8 cellular contexts compared by ENCODE assay signal in genomic region chr1:181514298-181515290, GRCh38. TPM values are rescaled to one million over a fixed set of nuclear protein-coding genes. Genes with fewer than 3 reads are reported as not detected.
DNase-seq lines count a peak whose midpoint lies in the region; ATAC-seq and TF ChIP-seq lines count a peak whose summit lies in the region.

No MANE protein-coding gene starts in this region.

- H3K4me1 Mint-ChIP-seq in activated naive CD8-positive, alpha-beta T cell (ENCODE audit: low read depth): no peaks in the 10 kb centered on the region
- no peaks in the 10 kb centered on the region for H3K4me1 Mint-ChIP-seq in activated naive CD8-positive, alpha-beta T cell treated with anti-CD3 and anti-CD28 coated beads for 36 hours
- H3K4me1 Mint-ChIP-seq in stimulated activated naive CD8-positive, alpha-beta T cell treated with anti-CD3 and anti-CD28 coated beads, Interleukin-15, amount 100 ng/mL, for 72 hours: no peaks in the 10 kb centered on the region

- no peaks in the 10 kb centered on the region for H3K9me3 Mint-ChIP-seq in activated naive CD8-positive, alpha-beta T cell (ENCODE audit: low read depth)
- no peaks in the 10 kb centered on the region for H3K9me3 Mint-ChIP-seq in activated naive CD8-positive, alpha-beta T cell treated with anti-CD3 and anti-CD28 coated beads for 36 hours
- no peaks in the 10 kb centered on the region for H3K9me3 Mint-ChIP-seq in stimulated activated naive CD8-positive, alpha-beta T cell treated with anti-CD3 and anti-CD28 coated beads, Interleukin-15, amount 100 ng/mL, for 72 hours

- TF ChIP-seq POLR2A in lower leg skin (IDR thresholded peaks at IDR 0.05): no peak

- H3K27ac ChIP-seq in WERI-Rb-1: no peak overlapping the region

- TF ChIP-seq CTCF in WERI-Rb-1 (IDR thresholded peaks at IDR 0.05; ENCODE audit: low read depth, low read length): no peak
- no peak for TF ChIP-seq CTCF in lower leg skin (IDR thresholded peaks at IDR 0.05)

- no peaks in the 10 kb centered on the region for H3K9me3 ChIP-seq in WERI-Rb-1 (ENCODE audit: severe bottlenecking)

- intact Hi-C loops in lower leg skin (cut with DNase I; ENCODE audit: low total_unique reads): no loop called here

- H3K27me3 Mint-ChIP-seq in activated naive CD8-positive, alpha-beta T cell: peaks cover 10% of the 10 kb centered on the region
- H3K27me3 Mint-ChIP-seq in activated naive CD8-positive, alpha-beta T cell treated with anti-CD3 and anti-CD28 coated beads for 36 hours: peaks cover 14% of the 10 kb centered on the region
- peaks cover 34% of the 10 kb centered on the region for H3K27me3 Mint-ChIP-seq in stimulated activated naive CD8-positive, alpha-beta T cell treated with anti-CD3 and anti-CD28 coated beads, Interleukin-15, amount 100 ng/mL, for 72 hours

- peak overlapping the region; percentile 36 for H3K27ac Mint-ChIP-seq in activated naive CD8-positive, alpha-beta T cell
- no peak overlapping the region for H3K27ac Mint-ChIP-seq in activated naive CD8-positive, alpha-beta T cell treated with anti-CD3 and anti-CD28 coated beads for 36 hours
- no peak overlapping the region for H3K27ac Mint-ChIP-seq in stimulated activated naive CD8-positive, alpha-beta T cell treated with anti-CD3 and anti-CD28 coated beads, Interleukin-15, amount 100 ng/mL, for 72 hours

- H3K4me3 Mint-ChIP-seq in activated naive CD8-positive, alpha-beta T cell: no peak overlapping the region
- H3K4me3 Mint-ChIP-seq in activated naive CD8-positive, alpha-beta T cell treated with anti-CD3 and anti-CD28 coated beads for 36 hours: no peak overlapping the region
- no peak overlapping the region for H3K4me3 Mint-ChIP-seq in stimulated activated naive CD8-positive, alpha-beta T cell treated with anti-CD3 and anti-CD28 coated beads, Interleukin-15, amount 100 ng/mL, for 72 hours

- WGBS in lower leg skin, 2 donors: 70 to 78% methylated on average over 4 of the region's 4 CpGs

- H3K36me3 Mint-ChIP-seq in activated naive CD8-positive, alpha-beta T cell: no peaks in the 10 kb centered on the region
- no peaks in the 10 kb centered on the region for H3K36me3 Mint-ChIP-seq in activated naive CD8-positive, alpha-beta T cell treated with anti-CD3 and anti-CD28 coated beads for 36 hours

- no peaks in the 10 kb centered on the region for H3K36me3 ChIP-seq in WERI-Rb-1

- no peak for DNase-seq in activated naive CD8-positive, alpha-beta T cell treated with anti-CD3 and anti-CD28 coated beads for 36 hours
- DNase-seq in NCI-H2227 treated with DMSO at 0.1 percent for 48 hours (lab: John Stamatoyannopoulos, UW) (peak; percentile 49), WERI-Rb-1 (no peak), GDM1 (lab: John Stamatoyannopoulos, UW) (no peak), lower leg skin (ENCODE audit: low spot score in 2 of 2) (no peak)
- no peak for DNase-seq in stimulated activated naive CD8-positive, alpha-beta T cell treated with anti-CD3 and anti-CD28 coated beads, Interleukin-15, amount 100 ng/mL, for 72 hours

- no peaks in the 10 kb centered on the region for H3K27me3 ChIP-seq in WERI-Rb-1 (ENCODE audit: insufficient read depth, low read depth, severe bottlenecking)

- H3K4me3 ChIP-seq in WERI-Rb-1 (ENCODE audit: low read depth, low read length): no peak overlapping the region
- no peak overlapping the region for H3K4me3 ChIP-seq in lower leg skin (ENCODE audit: low read depth, poor library complexity, severe bottlenecking)

- ATAC-seq in HG03039 (IDR thresholded peaks at IDR 0.05; ENCODE audit: unreplicated experiment): peak; percentile 63
- ATAC-seq in stimulated activated naive CD8-positive, alpha-beta T cell treated with anti-CD3 and anti-CD28 coated beads, Interleukin-15, amount 100 ng/mL, for 72 hours: peak; percentile 44

RNA-seq across cellular contexts. Expression of gene CACNA1E, which starts 31.3 kb away (rescaled TPM):
- under 1 TPM in 1 of 2 experiments, not detected in 1; 0.04 TPM for total RNA-seq in activated naive CD8-positive, alpha-beta T cell treated with anti-CD3 and anti-CD28 coated beads for 36 hours
- under 1 TPM in 2 of 4 donors, not detected in 2; 0.03 to 0.15 TPM for total RNA-seq in lower leg skin
